In genomic region chr4:21304061-21304541, GRCh38 we compare ENCODE assay signal across 13 cellular contexts.
DNase-seq lines count a peak whose midpoint lies in the region; ATAC-seq lines count a peak whose summit lies in the region.
"Had no signal": no experiment of that assay in that cellular context is flagged by ENCODE, and none has a peak within 500 bp of the region (broad histone marks: within the 10 kb centered on the region; RNA-seq: fewer than 3 reads in every experiment).

No MANE protein-coding gene starts in this region.

- no peak overlapping the region for H3K23ac ChIP-seq in mesenchymal stem cell (ENCODE audit: low read length in 2 of 2)

- H2AK5ac ChIP-seq in mesenchymal stem cell (ENCODE audit: low read length, severe bottlenecking) = no peak overlapping the region

- no peak overlapping the region for H2BK120ac ChIP-seq in mesenchymal stem cell (ENCODE audit: low read depth, low read length)

- H2BK12ac ChIP-seq in mesenchymal stem cell (ENCODE audit: low read length in 2 of 2) = no peak overlapping the region

- H3K9me3 ChIP-seq in HUES64 (ENCODE audit: insufficient read depth, low read depth, low read length) = no peaks in the 10 kb centered on the region
- H3K9me3 ChIP-seq in mesenchymal stem cell (ENCODE audit: control insufficient read depth, low read length) = no peaks in the 10 kb centered on the region
- no peaks in the 10 kb centered on the region for H3K9me3 ChIP-seq in effector memory CD4-positive, alpha-beta T cell (ENCODE audit: control insufficient read depth, low read length)
- H3K9me3 ChIP-seq: BLaER1 treated with 17β-estradiol and CSF1 and Interleukin-3, amounts not matched to agents 10 nM and 100 nM; sigmoid colon had no signal

- no peak overlapping the region for H3K18ac ChIP-seq in mesenchymal stem cell (ENCODE audit: low read depth in 1 of 2, low read length in 2 of 2)

- H3K4me2 ChIP-seq in mesenchymal stem cell (ENCODE audit: low read length, poor library complexity, severe bottlenecking) = peak overlapping the region; percentile 41
- H3K4me2 ChIP-seq: BLaER1 treated with 17β-estradiol and CSF1 and Interleukin-3, amounts not matched to agents 10 nM and 100 nM had no signal

- H3K4ac ChIP-seq in mesenchymal stem cell (ENCODE audit: low read depth in 1 of 2, low read length in 2 of 2) = no peak overlapping the region

- WGBS in HUES64 = 2% methylated on average over 26 of the region's 26 CpGs
- WGBS in mesenchymal stem cell = 2% methylated on average over 26 of the region's 26 CpGs

- peak overlapping the region; percentile 74 for H3K4me3 ChIP-seq in HUES64 (ENCODE audit: low read length)
- peak overlapping the region in 1 of 2 experiments; percentile 32 for H3K4me3 ChIP-seq in mesenchymal stem cell (ENCODE audit: insufficient read depth in 1 of 2, low read depth in 1 of 2, low read length in 2 of 2)
- H3K4me3 ChIP-seq in effector memory CD4-positive, alpha-beta T cell (ENCODE audit: insufficient read depth, low read depth, low read length, poor library complexity, severe bottlenecking) = no peak overlapping the region
- H3K4me3 ChIP-seq: BLaER1 treated with 17β-estradiol and CSF1 and Interleukin-3, amounts not matched to agents 10 nM and 100 nM had no signal

- no peak for ATAC-seq in HG02678 (IDR thresholded peaks at IDR 0.05; ENCODE audit: unreplicated experiment)
- ATAC-seq: activated CD4-positive, alpha-beta T cell treated with anti-CD3 and anti-CD28 coated beads for 36 hours; left colon had no signal

- H2BK5ac ChIP-seq in mesenchymal stem cell (ENCODE audit: low read depth, low read length, poor library complexity, severe bottlenecking) = no peak overlapping the region

- H3K27me3 ChIP-seq in HUES64 (ENCODE audit: insufficient read depth, low read length) (peaks cover 24% of the 10 kb centered on the region), mesenchymal stem cell (ENCODE audit: control insufficient read depth in 1 of 2, insufficient read depth in 1 of 2, low read length in 2 of 2) (peaks cover 6 to 24% of the 10 kb centered on the region in 2 experiments)
- no peaks in the 10 kb centered on the region for H3K27me3 ChIP-seq in effector memory CD4-positive, alpha-beta T cell (replicated peaks; ENCODE audit: control insufficient read depth, insufficient read depth, low read length, poor library complexity, severe bottlenecking)
- H3K27me3 ChIP-seq: BLaER1 treated with 17β-estradiol and CSF1 and Interleukin-3, amounts not matched to agents 10 nM and 100 nM had no signal

- H4K8ac ChIP-seq in mesenchymal stem cell (ENCODE audit: low read length) = no peak overlapping the region

- DNase-seq in Ammon's horn (ENCODE audit: low spot score) (peak; percentile 40), ecto neural progenitor cell (ENCODE audit: low spot score) (peak; percentile 75), mesenchymal stem cell (peak; percentile 12), NCI-H1436 (lab: John Stamatoyannopoulos, UW) (no peak)
- DNase-seq in stimulated activated CD4-positive, alpha-beta T cell treated with anti-CD3 and anti-CD28 coated beads, Interleukin-2, amount 100 ng/mL, for 48 hours = no peak
- DNase-seq in effector memory CD4-positive, alpha-beta T cell = no peak
- DNase-seq: activated CD4-positive, alpha-beta T cell treated with anti-CD3 and anti-CD28 coated beads for 36 hours; Kasumi-1; left colon; sigmoid colon had no signal

- no peak overlapping the region for H4K91ac ChIP-seq in mesenchymal stem cell (ENCODE audit: low read length)

- peak overlapping the region; percentile 31 for H2AFZ ChIP-seq in mesenchymal stem cell (ENCODE audit: low read depth, low read length)

- peaks cover 10% of the 10 kb centered on the region; the same call in 1 of the 2 replicates for H3K4me1 ChIP-seq in HUES64 (ENCODE audit: insufficient read depth, low read length)
- peaks cover 3% of the 10 kb centered on the region for H3K4me1 ChIP-seq in mesenchymal stem cell (ENCODE audit: control insufficient read depth, insufficient read depth, low read depth, low read length)
- H3K4me1 ChIP-seq in effector memory CD4-positive, alpha-beta T cell (ENCODE audit: control insufficient read depth, insufficient read depth, low read length, poor library complexity, severe bottlenecking) = no peaks in the 10 kb centered on the region
- H3K4me1 ChIP-seq: BLaER1 treated with 17β-estradiol and CSF1 and Interleukin-3, amounts not matched to agents 10 nM and 100 nM; sigmoid colon had no signal

- H3K9ac ChIP-seq in HUES64 (ENCODE audit: low read depth, low read length) (peak overlapping the region; percentile 38), mesenchymal stem cell (ENCODE audit: low read length) (peak overlapping the region; percentile 56)
- H3K9ac ChIP-seq: BLaER1 treated with 17β-estradiol and CSF1 and Interleukin-3, amounts not matched to agents 10 nM and 100 nM had no signal

- H3K27ac ChIP-seq in HUES64 (ENCODE audit: low read depth, low read length) (no peak overlapping the region), mesenchymal stem cell (ENCODE audit: low read length, poor library complexity, severe bottlenecking) (no peak overlapping the region)
- H3K27ac ChIP-seq in effector memory CD4-positive, alpha-beta T cell (ENCODE audit: insufficient read depth, low read length, poor library complexity, severe bottlenecking) = no peak overlapping the region
- H3K27ac ChIP-seq: BLaER1 treated with 17β-estradiol and CSF1 and Interleukin-3, amounts not matched to agents 10 nM and 100 nM; sigmoid colon had no signal

- H2BK15ac ChIP-seq in mesenchymal stem cell (ENCODE audit: low read depth, poor library complexity, severe bottlenecking) = no peak overlapping the region

- H3K36me3 ChIP-seq in HUES64 (ENCODE audit: insufficient read depth, low read length) (no peaks in the 10 kb centered on the region), mesenchymal stem cell (ENCODE audit: control insufficient read depth in 1 of 2, insufficient read depth in 2 of 2, low read depth in 1 of 2, low read length in 2 of 2) (no peaks in the 10 kb centered on the region)
- no peaks in the 10 kb centered on the region for H3K36me3 ChIP-seq in effector memory CD4-positive, alpha-beta T cell (ENCODE audit: control insufficient read depth, insufficient read depth, low read length)
- H3K36me3 ChIP-seq: BLaER1 treated with 17β-estradiol and CSF1 and Interleukin-3, amounts not matched to agents 10 nM and 100 nM; sigmoid colon had no signal

- peak overlapping the region in 1 of 2 experiments; percentile 48 for H3K14ac ChIP-seq in mesenchymal stem cell (ENCODE audit: low read length in 2 of 2)

- no peaks in the 10 kb centered on the region for H3K79me1 ChIP-seq in mesenchymal stem cell (replicated peaks; ENCODE audit: low read length, poor library complexity, severe bottlenecking)

Comparison
In these comparisons a context has a peak if more than half of its experiments do, and no peak if none do; other contexts are left out.
1. DNase-seq: peak in Ammon's horn (single experiment), ecto neural progenitor cell (single experiment) and mesenchymal stem cell (single experiment); none in stimulated activated CD4-positive, alpha-beta T cell treated with anti-CD3 and anti-CD28 coated beads, Interleukin-2, amount 100 ng/mL, for 48 hours (0 of 2), effector memory CD4-positive, alpha-beta T cell (0 of 3) and NCI-H1436 (single experiment).